ENCODE assay signal across 8 cellular contexts in the genomic region with DNA sequence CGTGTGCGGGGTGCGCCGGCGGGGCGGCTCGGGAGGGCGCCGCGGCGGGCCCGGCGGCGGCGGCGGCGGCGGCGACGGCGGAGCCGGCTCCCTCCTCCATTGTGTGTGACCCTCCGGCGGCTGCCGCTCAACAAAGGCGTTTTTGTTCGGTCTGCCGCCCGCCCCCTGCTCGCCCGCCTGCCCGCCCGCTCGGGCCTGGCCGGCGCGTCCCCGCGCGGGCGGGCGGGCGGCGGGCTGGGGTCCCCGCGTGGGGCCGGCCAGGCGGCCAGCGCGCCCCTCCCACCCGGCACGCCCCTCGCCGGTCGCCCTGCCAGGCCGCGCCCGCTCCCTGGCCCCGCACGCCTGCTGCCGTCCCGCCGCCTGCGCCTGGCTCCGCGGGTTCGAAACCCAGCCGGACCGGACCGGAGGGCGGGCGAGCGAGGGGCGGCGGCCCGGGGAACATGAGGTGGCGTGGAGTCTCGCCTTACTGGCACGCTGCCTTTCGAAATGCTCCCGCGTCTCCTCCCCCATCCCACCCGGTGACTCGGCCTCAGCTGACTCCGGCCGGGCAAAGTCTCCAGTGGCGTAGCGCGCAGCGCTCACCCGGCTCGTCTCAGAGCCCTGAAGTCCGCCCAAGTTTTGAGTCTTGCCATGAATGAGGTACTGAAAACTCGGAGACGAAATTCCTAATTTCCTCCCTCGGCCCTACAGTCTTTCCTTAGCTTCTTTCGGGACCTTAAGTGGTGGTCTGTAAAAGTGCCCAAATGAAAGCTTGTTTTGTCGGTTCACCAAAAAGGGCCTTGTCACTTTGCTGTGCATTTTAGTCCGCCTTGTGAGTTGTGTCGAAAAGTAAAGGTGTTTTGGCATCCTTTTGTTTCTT.
DNase-seq lines count a peak whose midpoint lies in the region; ATAC-seq and TF ChIP-seq lines count a peak whose summit lies in the region.

No MANE protein-coding gene starts in this region.

- no peak for TF ChIP-seq CTCF in choroid plexus epithelial cell (conservative IDR thresholded peaks at IDR 0.05; ENCODE audit: low read depth, low read length)

- peak overlapping the region; percentile 78 for H3K4me3 ChIP-seq in choroid plexus epithelial cell (ENCODE audit: low read depth, low read length)

- DNase-seq in NCI-H1436 (lab: John Stamatoyannopoulos, UW) (peak; percentile 34), NCI-H1436 treated with DMSO at 0.1 percent for 48 hours (lab: John Stamatoyannopoulos, UW) (no peak), NCI-H1092 (lab: John Stamatoyannopoulos, UW) (peak; percentile 25), choroid plexus epithelial cell (ENCODE audit: low read depth) (peak; percentile 96), left kidney (ENCODE audit: low read depth, low spot score) (peak; percentile 87)
- peak; percentile 44 to 46 for DNase-seq in activated CD4-positive, alpha-beta T cell treated with anti-CD3 and anti-CD28 coated beads for 24 hours (ENCODE audit: low read depth in 2 of 2)
- DNase-seq in stimulated activated CD4-positive, alpha-beta T cell treated with anti-CD3 and anti-CD28 coated beads, Interleukin-1b, Interleukin-23, amount 100 ng/mL, for 4 hours (ENCODE audit: low read depth in 2 of 2): peak; percentile 39 to 57

- ATAC-seq in HG02588 (IDR thresholded peaks at IDR 0.05; ENCODE audit: unreplicated experiment): peak; percentile 58
